In the genomic region with DNA sequence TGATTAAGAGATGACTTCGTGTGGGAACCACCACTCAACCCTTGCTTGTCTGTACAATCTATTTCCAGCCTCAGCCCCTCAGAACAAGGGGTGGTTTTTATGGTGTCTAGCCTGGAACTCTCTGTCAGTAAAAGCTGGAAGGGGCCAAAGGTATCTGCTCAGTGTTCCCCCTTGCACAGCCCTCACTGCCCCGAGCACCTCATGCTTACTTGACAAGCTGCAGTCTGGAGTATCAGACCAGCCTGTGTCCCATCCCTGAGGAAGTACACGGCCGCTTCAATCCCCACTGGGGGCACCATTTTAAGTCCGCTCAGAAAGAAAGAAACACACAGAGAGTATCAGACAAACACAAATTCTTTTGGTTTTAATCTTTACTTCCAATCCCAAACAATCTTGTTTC, we compare ENCODE assay signal across 17 cellular contexts.
"Had no signal": no experiment of that assay in that cellular context is flagged by ENCODE, and none has a peak within 500 bp of the region (broad histone marks: within the 10 kb centered on the region; RNA-seq: fewer than 3 reads in every experiment).

No MANE protein-coding gene starts in this region.

- H3K27ac Mint-ChIP-seq: activated T-helper 2 cell treated with anti-CD3 and anti-CD28 coated beads, Interferon-gamma antibody, Interleukin-2, Interleukin-4, amounts not matched to agents 10 μg/mL and 5 μg/mL and 100 μg/mL, durations not matched to agents 14 hours and 24 hours and 36 hours; naive B cell; neural progenitor cell; stimulated activated memory B cell treated with anti-CD40 and anti-IgM and Interleukin-4, amounts not matched to agents 10 μg/mL and 1 μg/mL and 100 μg/mL, for 72 hours had no signal

- ATAC-seq: foreskin keratinocyte; SK-N-SH treated with all-trans-retinoic acid at 6 μM for 48 hours; stimulated activated memory B cell treated with anti-CD40 and anti-IgM and Interleukin-4, amounts not matched to agents 10 μg/mL and 1 μg/mL and 100 μg/mL, for 72 hours had no signal

- DNase-seq: activated CD4-positive, alpha-beta T cell treated with anti-CD3 and anti-CD28 coated beads, Interleukin-2, amount 50 U/mL, for 48 hours; activated naive CD4-positive, alpha-beta T cell treated with anti-CD3 and anti-CD28 coated beads, Interleukin-2, amount 50 U/mL, for 16 hours; caudate nucleus; colonic mucosa; foreskin keratinocyte; immature natural killer cell; naive B cell; stimulated activated CD4-positive, alpha-beta T cell treated with anti-CD3 and anti-CD28 coated beads, Interleukin-2, amount 100 ng/mL, for 48 hours; T-helper 1 cell; T1000 had no signal

- H3K27ac ChIP-seq: colonic mucosa, foreskin keratinocyte, neural progenitor cell had no signal

- H3K9me3 ChIP-seq: adrenal gland, colonic mucosa, tibial nerve had no signal

- H3K9me3 Mint-ChIP-seq: activated T-helper 2 cell treated with anti-CD3 and anti-CD28 coated beads, Interferon-gamma antibody, Interleukin-2, Interleukin-4, amounts not matched to agents 10 μg/mL and 5 μg/mL and 100 μg/mL, durations not matched to agents 14 hours and 24 hours and 36 hours; immature natural killer cell; naive B cell; neural progenitor cell; stimulated activated memory B cell treated with anti-CD40 and anti-IgM and Interleukin-4, amounts not matched to agents 10 μg/mL and 1 μg/mL and 100 μg/mL, for 72 hours had no signal

- H3K36me3 ChIP-seq: colonic mucosa, neural progenitor cell had no signal

- H3K27me3 ChIP-seq: adrenal gland, colonic mucosa, foreskin keratinocyte, neural progenitor cell, tibial nerve had no signal

- H3K4me3 ChIP-seq: adrenal gland, colonic mucosa, lung, neural progenitor cell, tibial nerve had no signal

- H3K4me3 Mint-ChIP-seq: immature natural killer cell; naive B cell; neural progenitor cell; stimulated activated memory B cell treated with anti-CD40 and anti-IgM and Interleukin-4, amounts not matched to agents 10 μg/mL and 1 μg/mL and 100 μg/mL, for 72 hours had no signal

- H3K4me1 ChIP-seq: colonic mucosa, foreskin keratinocyte had no signal

- H3K36me3 Mint-ChIP-seq: immature natural killer cell; naive B cell; stimulated activated memory B cell treated with anti-CD40 and anti-IgM and Interleukin-4, amounts not matched to agents 10 μg/mL and 1 μg/mL and 100 μg/mL, for 72 hours had no signal
